In the genomic region with DNA sequence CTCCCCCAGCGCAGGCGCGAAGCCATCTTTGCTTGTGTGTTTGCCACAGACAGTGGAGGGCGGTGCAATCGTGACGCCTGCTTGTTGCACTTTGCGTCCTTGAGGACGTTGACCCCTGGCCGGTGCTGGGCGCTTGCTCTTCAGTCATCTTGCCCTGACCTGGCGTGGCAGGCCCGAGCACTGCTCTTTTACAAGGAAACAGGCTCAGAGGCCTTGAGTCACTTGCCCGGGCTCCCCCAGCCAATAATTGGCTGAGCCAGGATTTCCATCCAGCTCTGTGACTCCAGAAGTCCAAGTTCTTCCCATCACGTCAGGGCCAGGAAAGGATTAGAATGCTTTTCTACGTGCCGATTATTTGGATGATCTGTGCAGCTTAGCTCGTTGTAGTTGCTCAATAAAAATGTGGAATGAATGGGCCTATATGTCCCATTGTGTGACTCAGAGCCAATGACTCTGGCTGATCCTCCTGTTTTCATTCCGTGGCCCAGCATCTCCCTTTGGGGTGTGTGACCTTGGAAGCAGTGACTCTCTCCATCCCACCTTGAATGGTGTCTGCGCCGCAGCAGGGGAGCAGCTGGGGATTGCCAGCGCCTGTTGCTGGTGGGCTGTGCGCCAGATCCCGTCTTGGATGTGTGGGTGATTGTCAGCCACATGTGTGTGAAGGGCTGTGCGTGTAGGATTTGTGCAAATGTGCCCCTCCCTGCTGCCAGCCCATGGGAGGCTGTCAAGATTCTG, we compare ENCODE assay signal across 1 cellular context.
A peak's percentile ranks its signal among the peaks of the same experiment; 100 is the strongest.
TF ChIP-seq lines count a peak whose summit lies in the region.

No MANE protein-coding gene starts in this region.

TF ChIP-seq in HepG2, 621 proteins besides CTCF, POLR2A, EP300 and RAD21 (continued from another document and continues in another):
- TF ChIP-seq, protein P1, sequence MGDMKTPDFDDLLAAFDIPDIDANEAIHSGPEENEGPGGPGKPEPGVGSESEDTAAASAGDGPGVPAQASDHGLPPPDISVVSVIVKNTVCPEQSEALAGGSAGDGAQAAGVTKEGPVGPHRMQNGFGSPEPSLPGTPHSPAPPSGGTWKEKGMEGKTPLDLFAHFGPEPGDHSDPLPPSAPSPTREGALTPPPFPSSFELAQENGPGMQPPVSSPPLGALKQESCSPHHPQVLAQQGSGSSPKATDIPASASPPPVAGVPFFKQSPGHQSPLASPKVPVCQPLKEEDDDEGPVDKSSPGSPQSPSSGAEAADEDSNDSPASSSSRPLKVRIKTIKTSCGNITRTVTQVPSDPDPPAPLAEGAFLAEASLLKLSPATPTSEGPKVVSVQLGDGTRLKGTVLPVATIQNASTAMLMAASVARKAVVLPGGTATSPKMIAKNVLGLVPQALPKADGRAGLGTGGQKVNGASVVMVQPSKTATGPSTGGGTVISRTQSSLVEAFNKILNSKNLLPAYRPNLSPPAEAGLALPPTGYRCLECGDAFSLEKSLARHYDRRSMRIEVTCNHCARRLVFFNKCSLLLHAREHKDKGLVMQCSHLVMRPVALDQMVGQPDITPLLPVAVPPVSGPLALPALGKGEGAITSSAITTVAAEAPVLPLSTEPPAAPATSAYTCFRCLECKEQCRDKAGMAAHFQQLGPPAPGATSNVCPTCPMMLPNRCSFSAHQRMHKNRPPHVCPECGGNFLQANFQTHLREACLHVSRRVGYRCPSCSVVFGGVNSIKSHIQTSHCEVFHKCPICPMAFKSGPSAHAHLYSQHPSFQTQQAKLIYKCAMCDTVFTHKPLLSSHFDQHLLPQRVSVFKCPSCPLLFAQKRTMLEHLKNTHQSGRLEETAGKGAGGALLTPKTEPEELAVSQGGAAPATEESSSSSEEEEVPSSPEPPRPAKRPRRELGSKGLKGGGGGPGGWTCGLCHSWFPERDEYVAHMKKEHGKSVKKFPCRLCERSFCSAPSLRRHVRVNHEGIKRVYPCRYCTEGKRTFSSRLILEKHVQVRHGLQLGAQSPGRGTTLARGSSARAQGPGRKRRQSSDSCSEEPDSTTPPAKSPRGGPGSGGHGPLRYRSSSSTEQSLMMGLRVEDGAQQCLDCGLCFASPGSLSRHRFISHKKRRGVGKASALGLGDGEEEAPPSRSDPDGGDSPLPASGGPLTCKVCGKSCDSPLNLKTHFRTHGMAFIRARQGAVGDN (CRISPR knock-in tag; IDR thresholded peaks at IDR 0.05): peak; percentile 99
- TF ChIP-seq TBP (CRISPR knock-in tag; IDR thresholded peaks at IDR 0.05): no peak
- no peak for TF ChIP-seq ZNF17 (CRISPR knock-in tag; IDR thresholded peaks at IDR 0.05)
- no peak for TF ChIP-seq ZNF256 (CRISPR knock-in tag; conservative IDR thresholded peaks at IDR 0.05)
- TF ChIP-seq, protein P2, sequence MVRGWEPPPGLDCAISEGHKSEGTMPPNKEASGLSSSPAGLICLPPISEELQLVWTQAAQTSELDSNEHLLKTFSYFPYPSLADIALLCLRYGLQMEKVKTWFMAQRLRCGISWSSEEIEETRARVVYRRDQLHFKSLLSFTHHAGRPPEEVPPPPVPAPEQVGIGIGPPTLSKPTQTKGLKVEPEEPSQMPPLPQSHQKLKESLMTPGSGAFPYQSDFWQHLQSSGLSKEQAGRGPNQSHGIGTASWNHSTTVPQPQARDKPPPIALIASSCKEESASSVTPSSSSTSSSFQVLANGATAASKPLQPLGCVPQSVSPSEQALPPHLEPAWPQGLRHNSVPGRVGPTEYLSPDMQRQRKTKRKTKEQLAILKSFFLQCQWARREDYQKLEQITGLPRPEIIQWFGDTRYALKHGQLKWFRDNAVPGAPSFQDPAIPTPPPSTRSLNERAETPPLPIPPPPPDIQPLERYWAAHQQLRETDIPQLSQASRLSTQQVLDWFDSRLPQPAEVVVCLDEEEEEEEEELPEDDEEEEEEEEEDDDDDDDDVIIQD (CRISPR knock-in tag; IDR thresholded peaks at IDR 0.05; ENCODE audit: low read depth): peak; percentile 80
- no peak for TF ChIP-seq ETV6 (CRISPR knock-in tag; conservative IDR thresholded peaks at IDR 0.05)
- no peak for TF ChIP-seq KLF9 (CRISPR knock-in tag; IDR thresholded peaks at IDR 0.05; ENCODE audit: low read depth)
- peak; percentile 81; the same call in 1 of the 2 replicates for TF ChIP-seq ISL2 (CRISPR knock-in tag; IDR thresholded peaks at IDR 0.05)
- peak; percentile 81; the same call in 1 of the 2 replicates for TF ChIP-seq PHF21A (CRISPR knock-in tag; IDR thresholded peaks at IDR 0.05)
- peak; percentile 68; the same call in 1 of the 2 replicates for TF ChIP-seq ZNF567 (CRISPR knock-in tag; IDR thresholded peaks at IDR 0.05; ENCODE audit: borderline replicate concordance)
- no peak for TF ChIP-seq FOXC1 (CRISPR knock-in tag; IDR thresholded peaks at IDR 0.05; ENCODE audit: borderline replicate concordance)
- TF ChIP-seq ZBTB37 (CRISPR knock-in tag; IDR thresholded peaks at IDR 0.05): no peak
- TF ChIP-seq, protein P3, sequence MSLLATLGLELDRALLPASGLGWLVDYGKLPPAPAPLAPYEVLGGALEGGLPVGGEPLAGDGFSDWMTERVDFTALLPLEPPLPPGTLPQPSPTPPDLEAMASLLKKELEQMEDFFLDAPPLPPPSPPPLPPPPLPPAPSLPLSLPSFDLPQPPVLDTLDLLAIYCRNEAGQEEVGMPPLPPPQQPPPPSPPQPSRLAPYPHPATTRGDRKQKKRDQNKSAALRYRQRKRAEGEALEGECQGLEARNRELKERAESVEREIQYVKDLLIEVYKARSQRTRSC (CRISPR knock-in tag; IDR thresholded peaks at IDR 0.05; ENCODE audit: low read depth): no peak
- TF ChIP-seq, protein P4, sequence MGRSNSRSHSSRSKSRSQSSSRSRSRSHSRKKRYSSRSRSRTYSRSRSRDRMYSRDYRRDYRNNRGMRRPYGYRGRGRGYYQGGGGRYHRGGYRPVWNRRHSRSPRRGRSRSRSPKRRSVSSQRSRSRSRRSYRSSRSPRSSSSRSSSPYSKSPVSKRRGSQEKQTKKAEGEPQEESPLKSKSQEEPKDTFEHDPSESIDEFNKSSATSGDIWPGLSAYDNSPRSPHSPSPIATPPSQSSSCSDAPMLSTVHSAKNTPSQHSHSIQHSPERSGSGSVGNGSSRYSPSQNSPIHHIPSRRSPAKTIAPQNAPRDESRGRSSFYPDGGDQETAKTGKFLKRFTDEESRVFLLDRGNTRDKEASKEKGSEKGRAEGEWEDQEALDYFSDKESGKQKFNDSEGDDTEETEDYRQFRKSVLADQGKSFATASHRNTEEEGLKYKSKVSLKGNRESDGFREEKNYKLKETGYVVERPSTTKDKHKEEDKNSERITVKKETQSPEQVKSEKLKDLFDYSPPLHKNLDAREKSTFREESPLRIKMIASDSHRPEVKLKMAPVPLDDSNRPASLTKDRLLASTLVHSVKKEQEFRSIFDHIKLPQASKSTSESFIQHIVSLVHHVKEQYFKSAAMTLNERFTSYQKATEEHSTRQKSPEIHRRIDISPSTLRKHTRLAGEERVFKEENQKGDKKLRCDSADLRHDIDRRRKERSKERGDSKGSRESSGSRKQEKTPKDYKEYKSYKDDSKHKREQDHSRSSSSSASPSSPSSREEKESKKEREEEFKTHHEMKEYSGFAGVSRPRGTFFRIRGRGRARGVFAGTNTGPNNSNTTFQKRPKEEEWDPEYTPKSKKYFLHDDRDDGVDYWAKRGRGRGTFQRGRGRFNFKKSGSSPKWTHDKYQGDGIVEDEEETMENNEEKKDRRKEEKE (IDR thresholded peaks at IDR 0.05): no peak
- TF ChIP-seq, protein P5, sequence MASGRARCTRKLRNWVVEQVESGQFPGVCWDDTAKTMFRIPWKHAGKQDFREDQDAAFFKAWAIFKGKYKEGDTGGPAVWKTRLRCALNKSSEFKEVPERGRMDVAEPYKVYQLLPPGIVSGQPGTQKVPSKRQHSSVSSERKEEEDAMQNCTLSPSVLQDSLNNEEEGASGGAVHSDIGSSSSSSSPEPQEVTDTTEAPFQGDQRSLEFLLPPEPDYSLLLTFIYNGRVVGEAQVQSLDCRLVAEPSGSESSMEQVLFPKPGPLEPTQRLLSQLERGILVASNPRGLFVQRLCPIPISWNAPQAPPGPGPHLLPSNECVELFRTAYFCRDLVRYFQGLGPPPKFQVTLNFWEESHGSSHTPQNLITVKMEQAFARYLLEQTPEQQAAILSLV (CRISPR knock-in tag; IDR thresholded peaks at IDR 0.05; ENCODE audit: borderline replicate concordance): no peak; the same call in 1 of the 2 replicates
- TF ChIP-seq PITX1 (CRISPR knock-in tag; IDR thresholded peaks at IDR 0.05): 0 out of 2 replicates have a peak, but pooled peaks have one; percentile 51
- TF ChIP-seq FOSL1 (CRISPR knock-in tag; IDR thresholded peaks at IDR 0.05; ENCODE audit: borderline replicate concordance): no peak
- TF ChIP-seq HIVEP1 (CRISPR knock-in tag; IDR thresholded peaks at IDR 0.05): peak; percentile 36; the same call in 1 of the 2 replicates
- TF ChIP-seq SMARCC2 (IDR thresholded peaks at IDR 0.05): no peak
- no peak for TF ChIP-seq RBM39 (IDR thresholded peaks at IDR 0.05; ENCODE audit: low read depth, low read length, poor library complexity, severe bottlenecking)
- TF ChIP-seq PLSCR1 (CRISPR knock-in tag; IDR thresholded peaks at IDR 0.05; ENCODE audit: borderline replicate concordance): no peak
- TF ChIP-seq ZFP36L2 (CRISPR knock-in tag; IDR thresholded peaks at IDR 0.05): no peak
- TF ChIP-seq ZNF746 (CRISPR knock-in tag; IDR thresholded peaks at IDR 0.05): 0 out of 2 replicates have a peak, but pooled peaks have one; percentile 77
- TF ChIP-seq CBX2 (IDR thresholded peaks at IDR 0.05; ENCODE audit: low read depth, low read length): no peak
- TF ChIP-seq CBX2 (CRISPR knock-in tag; IDR thresholded peaks at IDR 0.05; ENCODE audit: low read depth): no peak
- TF ChIP-seq ZNF7 (CRISPR knock-in tag; IDR thresholded peaks at IDR 0.05): no peak
- TF ChIP-seq ZNF607 (CRISPR knock-in tag; IDR thresholded peaks at IDR 0.05; ENCODE audit: borderline replicate concordance): no peak
- no peak for TF ChIP-seq ZBTB39 (CRISPR knock-in tag; IDR thresholded peaks at IDR 0.05)
- no peak for TF ChIP-seq ZFP62 (CRISPR knock-in tag; IDR thresholded peaks at IDR 0.05)
- TF ChIP-seq KDM4B (CRISPR knock-in tag; IDR thresholded peaks at IDR 0.05): 0 out of 2 replicates have a peak, but pooled peaks have one; percentile 69
- peak; percentile 98 for TF ChIP-seq HDAC1 (CRISPR knock-in tag; IDR thresholded peaks at IDR 0.05)
- TF ChIP-seq, protein P6, sequence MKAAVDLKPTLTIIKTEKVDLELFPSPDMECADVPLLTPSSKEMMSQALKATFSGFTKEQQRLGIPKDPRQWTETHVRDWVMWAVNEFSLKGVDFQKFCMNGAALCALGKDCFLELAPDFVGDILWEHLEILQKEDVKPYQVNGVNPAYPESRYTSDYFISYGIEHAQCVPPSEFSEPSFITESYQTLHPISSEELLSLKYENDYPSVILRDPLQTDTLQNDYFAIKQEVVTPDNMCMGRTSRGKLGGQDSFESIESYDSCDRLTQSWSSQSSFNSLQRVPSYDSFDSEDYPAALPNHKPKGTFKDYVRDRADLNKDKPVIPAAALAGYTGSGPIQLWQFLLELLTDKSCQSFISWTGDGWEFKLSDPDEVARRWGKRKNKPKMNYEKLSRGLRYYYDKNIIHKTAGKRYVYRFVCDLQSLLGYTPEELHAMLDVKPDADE (CRISPR knock-in tag; IDR thresholded peaks at IDR 0.05): no peak
- no peak for TF ChIP-seq MTF1 (CRISPR knock-in tag; IDR thresholded peaks at IDR 0.05)
- peak; percentile 88; the same call in 1 of the 2 replicates for TF ChIP-seq KDM5B (CRISPR knock-in tag; IDR thresholded peaks at IDR 0.05; ENCODE audit: borderline replicate concordance)
- peak; percentile 82 for TF ChIP-seq CREB1 (IDR thresholded peaks at IDR 0.05)
- TF ChIP-seq CREB1 (CRISPR knock-in tag; IDR thresholded peaks at IDR 0.05): peak; percentile 60; the same call in 1 of the 2 replicates
- no peak for TF ChIP-seq ZFAT (CRISPR knock-in tag; conservative IDR thresholded peaks at IDR 0.05)
- no peak for TF ChIP-seq SMYD3 (CRISPR knock-in tag; IDR thresholded peaks at IDR 0.05)
- peak; percentile 81 for TF ChIP-seq THAP11 (CRISPR knock-in tag; IDR thresholded peaks at IDR 0.05)
- peak; percentile 88 for TF ChIP-seq FOXK2 (IDR thresholded peaks at IDR 0.05)
- TF ChIP-seq, protein P7, sequence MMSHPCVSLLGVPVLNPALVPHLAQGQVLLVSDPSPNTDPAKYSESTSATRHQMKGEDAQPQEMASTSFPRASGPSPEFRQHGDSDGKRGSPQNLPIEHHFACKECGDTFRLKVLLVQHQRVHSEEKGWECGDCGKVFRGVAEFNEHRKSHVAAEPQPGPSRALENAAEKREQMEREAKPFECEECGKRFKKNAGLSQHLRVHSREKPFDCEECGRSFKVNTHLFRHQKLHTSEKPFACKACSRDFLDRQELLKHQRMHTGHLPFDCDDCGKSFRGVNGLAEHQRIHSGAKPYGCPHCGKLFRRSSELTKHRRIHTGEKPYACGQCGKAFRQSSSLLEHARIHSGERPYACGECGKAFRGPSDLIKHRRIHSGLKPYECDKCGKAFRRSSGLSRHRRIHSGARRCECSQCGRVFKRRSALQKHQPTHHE (CRISPR knock-in tag; IDR thresholded peaks at IDR 0.05; ENCODE audit: borderline replicate concordance): no peak
